ENCODE assay signal across 18 cellular contexts in genomic region chr4:80271806-80272205, GRCh38. TPM values are rescaled to one million over a fixed set of nuclear protein-coding genes. Genes with fewer than 3 reads are reported as not detected.
A peak's percentile ranks its signal among the peaks of the same experiment; 100 is the strongest.
DNase-seq lines count a peak whose midpoint lies in the region; FAIRE-seq and TF ChIP-seq lines count a peak whose summit lies in the region.
"Had no signal": no experiment of that assay in that cellular context is flagged by ENCODE, and none has a peak within 500 bp of the region (broad histone marks: within the 10 kb centered on the region; RNA-seq: fewer than 3 reads in every experiment).

No MANE protein-coding gene starts in this region.

- H3K27me3 Mint-ChIP-seq in astrocyte (ENCODE audit: low read depth, unreplicated experiment): peaks cover 31% of the 10 kb centered on the region

- no peak for DNase-seq in AG04450 (ENCODE audit: low read depth, low spot score)
- DNase-seq in HCEC 1CT: peak; percentile 54
- DNase-seq in astrocyte (ENCODE audit: low read depth): no peak
- DNase-seq in iris pigment epithelial cell (ENCODE audit: low read depth): peak; percentile 21
- no peak for DNase-seq in NCI-H2171 treated with DMSO at 0.1 percent for 48 hours (lab: John Stamatoyannopoulos, UW)
- DNase-seq in amniotic stem cell (lab: John Stamatoyannopoulos, UW): no peak
- DNase-seq in OCI-LY7 (ENCODE audit: low spot score): no peak
- DNase-seq in OCI-M1 (lab: John Stamatoyannopoulos, UW): no peak
- DNase-seq: DMS 273 treated with DMSO at 0.1 percent for 48 hours, NCI-H1048, NCI-H1436 treated with DMSO at 0.1 percent for 48 hours, NCI-H2029 treated with DMSO at 0.1 percent for 48 hours, NCI-H524, RPMI8226, SIG-M5 had no signal

- H3K27ac ChIP-seq in AG04450 (ENCODE audit: low read depth, low read length): no peak overlapping the region
- H3K27ac ChIP-seq in astrocyte (ENCODE audit: low read depth, low read length): no peak overlapping the region
- no peak overlapping the region for H3K27ac ChIP-seq in OCI-LY7 (ENCODE audit: low read depth, low read length, poor library complexity, severe bottlenecking)
- H3K27ac ChIP-seq: C4-2B, KMS-11 had no signal

- H3K4me1 Mint-ChIP-seq in astrocyte (ENCODE audit: low read depth, unreplicated experiment): peaks cover 3% of the 10 kb centered on the region

- no peak overlapping the region for H3K27ac Mint-ChIP-seq in astrocyte (ENCODE audit: unreplicated experiment)

- intact Hi-C loops in OCI-LY7 (cut with micrococcal nuclease; ENCODE audit: unreplicated experiment): no loop called here

- H3K36me3 ChIP-seq in astrocyte (ENCODE audit: insufficient read depth, low read length) (no peaks in the 10 kb centered on the region), OCI-LY7 (ENCODE audit: insufficient read depth, low read length) (no peaks in the 10 kb centered on the region)
- H3K36me3 ChIP-seq: HAP-1 had no signal

- H3K4me3 ChIP-seq in AG04450 (ENCODE audit: low read depth, low read length): peak overlapping the region; percentile 63
- H3K4me3 ChIP-seq in astrocyte (ENCODE audit: insufficient read depth, low read depth, low read length): peak overlapping the region; percentile 13
- no peak overlapping the region for H3K4me3 ChIP-seq in OCI-LY7 (ENCODE audit: low read depth, low read length, poor library complexity, severe bottlenecking)
- H3K4me3 ChIP-seq: HAP-1 had no signal

- H3K79me2 ChIP-seq in astrocyte (ENCODE audit: insufficient read depth, low read length) (peaks cover 100% of the 10 kb centered on the region), OCI-LY7 (ENCODE audit: insufficient read depth, low read depth, low read length) (no peaks in the 10 kb centered on the region)

- H3K4me3 Mint-ChIP-seq in astrocyte (ENCODE audit: unreplicated experiment): no peak overlapping the region

- no peak for TF ChIP-seq CTCF in AG04450 (IDR thresholded peaks at IDR 0.05; ENCODE audit: low read depth, low read length)
- no peak for TF ChIP-seq CTCF in astrocyte (IDR thresholded peaks at IDR 0.05; ENCODE audit: insufficient read depth, low read depth, low read length)
- no peak for TF ChIP-seq CTCF in OCI-LY7 (conservative IDR thresholded peaks at IDR 0.05; ENCODE audit: low read length)

- FAIRE-seq in astrocyte (lab: Jason Lieb, UNC): no peak

- H3K9me3 Mint-ChIP-seq in astrocyte (ENCODE audit: unreplicated experiment): no peaks in the 10 kb centered on the region

- peak overlapping the region; percentile 93 for H3K4me2 ChIP-seq in astrocyte (ENCODE audit: low read length)
- H3K4me2 ChIP-seq in OCI-LY7 (ENCODE audit: low read length): no peak overlapping the region
- H3K4me2 ChIP-seq: KMS-11 had no signal

- H4K20me1 ChIP-seq in astrocyte (ENCODE audit: insufficient read depth, low read length): peaks cover 36% of the 10 kb centered on the region
- H4K20me1 ChIP-seq in OCI-LY7 (ENCODE audit: insufficient read depth, low read length): no peaks in the 10 kb centered on the region

- no peaks in the 10 kb centered on the region for H3K36me3 Mint-ChIP-seq in astrocyte (ENCODE audit: low read depth, unreplicated experiment)

- POLR2A ChIA-PET in AG04450 (lab: Yijun Ruan, JAX): no interaction called here
- POLR2A ChIA-PET in OCI-LY7 (lab: Charles Lee): no interaction called here

- CTCF ChIA-PET in AG04450 (lab: Charles Lee) (no interaction called here), OCI-LY7 (lab: Charles Lee; ENCODE audit: unreplicated experiment) (no interaction called here)

- no TSS peak for BruUV-seq in OCI-LY7 (replicated peaks; lab: Mats Ljungman, UMichigan)

- H3K9me3 ChIP-seq in AG04450 (ENCODE audit: control insufficient read depth, insufficient read depth, low read length) (peaks cover 4% of the 10 kb centered on the region; the same call in 1 of the 2 replicates), astrocyte (ENCODE audit: insufficient read depth, low read depth, low read length) (no peaks in the 10 kb centered on the region), OCI-LY7 (ENCODE audit: low read length) (no peaks in the 10 kb centered on the region)
- H3K9me3 ChIP-seq: HAP-1 had no signal

- H3K27me3 ChIP-seq in AG04450 (ENCODE audit: control insufficient read depth, insufficient read depth, low read length) (no peaks in the 10 kb centered on the region), astrocyte (ENCODE audit: insufficient read depth, low read length) (no peaks in the 10 kb centered on the region)

- H3K4me1 ChIP-seq in astrocyte (ENCODE audit: insufficient read depth, low read length) (peaks cover 12% of the 10 kb centered on the region), OCI-LY7 (ENCODE audit: insufficient read depth, low read length, poor library complexity, severe bottlenecking) (no peaks in the 10 kb centered on the region)
- H3K4me1 ChIP-seq: HAP-1 had no signal

- no peak overlapping the region for H3K9ac ChIP-seq in astrocyte (ENCODE audit: low read length)
- H3K9ac ChIP-seq: KMS-11 had no signal

- H2AFZ ChIP-seq in astrocyte (ENCODE audit: low read depth, low read length) (no peak overlapping the region), OCI-LY7 (ENCODE audit: low read length) (no peak overlapping the region)

- H3K9me2 ChIP-seq in OCI-LY7 (ENCODE audit: insufficient read depth, low read length): no peaks in the 10 kb centered on the region

RNA-seq across cellular contexts. Expression of gene FGF5, which starts 5.3 kb away (rescaled TPM):
- polyA plus RNA-seq in AG04450 (2011; rRNA removed): 39.9 and 40.7 TPM in 2 replicates
- 80.4 and 132 TPM in 2 replicates for polyA minus RNA-seq in AG04450 (2011; rRNA and poly(A)+ RNA removed)
- total RNA-seq in astrocyte (2.1 and 2.4 TPM in 2 replicates), OCI-LY7 (2022) (0.06 and 0.07 TPM in 2 replicates)
- not detected in 2 replicates for total RNA-seq in OCI-LY7 (2014; rRNA removed; shearing (Covaris generic))

Comparison
In these comparisons a context has a peak if more than half of its experiments do, and no peak if none do; other contexts are left out.
1. DNase-seq: peak in HCEC 1CT (single experiment) and iris pigment epithelial cell (single experiment); none in AG04450 (single experiment), astrocyte (single experiment), NCI-H2171 treated with DMSO at 0.1 percent for 48 hours (single experiment), amniotic stem cell (single experiment), OCI-LY7 (single experiment) and OCI-M1 (single experiment).